17 cellular contexts compared by ENCODE assay signal in the genomic region with DNA sequence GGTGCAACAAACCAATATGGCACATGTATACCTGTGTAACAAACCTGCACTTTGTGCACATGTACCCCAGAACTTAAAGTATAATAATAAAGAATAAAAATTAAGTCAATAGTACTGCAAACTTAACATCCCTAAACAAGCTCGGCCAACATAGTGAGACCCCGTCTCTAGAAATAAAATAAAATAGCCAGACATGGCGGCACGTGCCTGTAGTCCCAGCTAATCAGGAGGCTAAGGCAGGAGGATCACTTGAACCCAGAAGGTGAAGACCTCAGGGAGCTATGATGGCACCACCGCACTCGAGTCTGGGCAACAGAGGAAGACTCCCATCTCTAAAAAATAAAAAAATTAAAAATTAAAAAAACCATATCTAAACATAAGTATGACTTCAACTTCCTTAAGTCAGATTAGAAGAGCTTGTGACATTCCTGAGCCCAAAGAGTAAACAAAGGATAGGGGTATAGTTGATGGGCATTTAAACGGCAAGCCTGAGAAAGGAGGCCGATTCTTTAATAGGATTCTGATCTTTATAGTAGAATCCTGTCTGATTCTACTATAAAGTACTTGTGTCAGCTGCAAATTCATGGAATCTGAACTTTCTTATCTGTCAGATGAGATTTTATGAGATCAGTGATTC. TPM values are rescaled to one million over a fixed set of nuclear protein-coding genes. Genes with fewer than 3 reads are reported as not detected.
A peak's percentile ranks its signal among the peaks of the same experiment; 100 is the strongest.
DNase-seq lines count a peak whose midpoint lies in the region; ATAC-seq, FAIRE-seq and TF ChIP-seq lines count a peak whose summit lies in the region.
"Had no signal": no experiment of that assay in that cellular context is flagged by ENCODE, and none has a peak within 500 bp of the region (broad histone marks: within the 10 kb centered on the region; RNA-seq: fewer than 3 reads in every experiment).

No MANE protein-coding gene starts in this region.

- H3K36me3 ChIP-seq in HAP-1 (replicated peaks) (no peaks in the 10 kb centered on the region), K562 (ENCODE audit: control insufficient read depth, insufficient read depth, low read length) (no peaks in the 10 kb centered on the region), mesodermal cell (ENCODE audit: control insufficient read depth, insufficient read depth, low read length) (no peaks in the 10 kb centered on the region), thoracic aorta (no peaks in the 10 kb centered on the region)

- no peaks in the 10 kb centered on the region for H3K9me1 ChIP-seq in K562 (ENCODE audit: control insufficient read depth, insufficient read depth, low read length)

- CTCF ChIA-PET in K562 (lab: Yijun Ruan, JAX; ENCODE audit: low intra/inter-chr PET ratio) = no interaction called here

- H3K27me3 ChIP-seq in HAP-1 (ENCODE audit: low read depth) (no peaks in the 10 kb centered on the region), K562 (ENCODE audit: control insufficient read depth in 2 of 2, insufficient read depth in 2 of 2, low read length in 2 of 2) (no peaks in the 10 kb centered on the region), thoracic aorta (replicated peaks; ENCODE audit: insufficient read depth) (no peaks in the 10 kb centered on the region)

- peak overlapping the region; percentile 21 for H3K4me3 ChIP-seq in HAP-1
- H3K4me3 ChIP-seq in K562 = peak overlapping the region; percentile 45
- H3K4me3 ChIP-seq in mesodermal cell (ENCODE audit: extremely low read depth, insufficient read depth, low read length, poor library complexity, severe bottlenecking) = peak overlapping the region; percentile 31
- H3K4me3 ChIP-seq in thoracic aorta = peak overlapping the region; percentile 57
- H3K4me3 ChIP-seq: GM12878, SK-N-MC had no signal

- in situ Hi-C loops in HAP-1 (cut with MboI; ENCODE audit: low sequenced_read_pairs) (no loop called here), K562 (cut with MboI) (no loop called here)

- POLR2A ChIA-PET in K562 (lab: Yijun Ruan, JAX) = interaction anchor here (1.9 kb wide), 1 partner anchor 13 kb away, joined by 5 read pairs; no protein-coding TSS in a partner anchor

- DNase-seq in HAP-1 (ENCODE audit: low spot score in 2 of 2) = no peak
- DNase-seq in K562 (ENCODE audit: extremely low read depth in 1 of 4, low spot score in 3 of 4) = no peak
- no peak for DNase-seq in thoracic aorta (ENCODE audit: low spot score)
- no peak for DNase-seq in NOMO-1 (lab: John Stamatoyannopoulos, UW; ENCODE audit: unreplicated experiment in 2 of 2)
- no peak for DNase-seq in activated effector memory CD4-positive, alpha-beta T cell treated with anti-CD3 and anti-CD28 coated beads, Interleukin-2, amount 50 U/mL, for 16 hours
- DNase-seq: activated gamma-delta T cell treated with Interleukin-2 at 50 U/mL for 16 hours, endodermal cell, NCI-H146, NCI-H2171 treated with DMSO at 0.1 percent for 48 hours, NCI-H524 treated with DMSO at 0.1 percent for 48 hours had no signal

- no peak for TF ChIP-seq EP300 in K562 (IDR thresholded peaks at IDR 0.05; ENCODE audit: low read length)

- 1% methylated on average over 8 of the region's 8 CpGs for WGBS in K562 (ENCODE audit: insufficient coverage, low coverage, missing lambda C conversion rate)
- 81 to 100% methylated on average over 4 of the region's 8 CpGs for WGBS in mesodermal cell (ENCODE audit: insufficient coverage in 2 of 2), 2 experiments

- peaks cover 55% of the 10 kb centered on the region for H3K79me2 ChIP-seq in K562 (ENCODE audit: control insufficient read depth, insufficient read depth, low read length)

- no peak for FAIRE-seq in K562 (lab: Jason Lieb, UNC)
- FAIRE-seq: colon, GM12878 had no signal

- no TSS peak for BruUV-seq in K562 (replicated peaks; lab: Mats Ljungman, UMichigan)

- H3K4me1 ChIP-seq in HAP-1 (peaks cover 19% of the 10 kb centered on the region), K562 (replicated peaks in 1 of 2; ENCODE audit: control insufficient read depth in 2 of 2, insufficient read depth in 2 of 2, low read length in 2 of 2) (peaks cover 0 to 7% of the 10 kb centered on the region in 2 experiments; a peak in 3 of 5 replicates), mesodermal cell (ENCODE audit: control insufficient read depth, insufficient read depth, low read length, poor library complexity, severe bottlenecking) (peaks cover 8% of the 10 kb centered on the region), thoracic aorta (ENCODE audit: control insufficient read depth in 1 of 2, low read depth in 2 of 2) (no peaks in the 10 kb centered on the region)

- ATAC-seq in K562 (no peak; the same call in 2 of the 3 replicates), thoracic aorta (ENCODE audit: insufficient number of reproducible peaks, low FRiP score, low read depth) (no peak), HG03095 (IDR thresholded peaks at IDR 0.05; ENCODE audit: unreplicated experiment) (no peak)
- ATAC-seq: GM12878 had no signal

- H3K9ac ChIP-seq in K562 (ENCODE audit: insufficient read depth in 1 of 2, low read depth in 2 of 2, low read length in 2 of 2) = peak overlapping the region; percentile 84 to 94; a peak in 3 of 4 replicates

- TF ChIP-seq RAD21 in K562 (CRISPR knock-in tag; conservative IDR thresholded peaks at IDR 0.05 in 1 of 2, IDR thresholded peaks at IDR 0.05 in 1 of 2) = no peak

- TF ChIP-seq CTCF in K562 (IDR thresholded peaks at IDR 0.05 in 2 of 3, conservative IDR thresholded peaks at IDR 0.05 in 1 of 3; ENCODE audit: insufficient read depth in 2 of 3, low read depth in 1 of 3, low read length in 3 of 3) (no peak), thoracic aorta (IDR thresholded peaks at IDR 0.05) (no peak)

- H3K27ac ChIP-seq in K562 (ENCODE audit: extremely low read depth, low read depth, low read length) (peak overlapping the region; percentile 95), mesodermal cell (ENCODE audit: low read depth, low read length, severe bottlenecking) (no peak overlapping the region), thoracic aorta (no peak overlapping the region)
- H3K27ac ChIP-seq: SK-N-MC, VCaP had no signal

- H2AFZ ChIP-seq in K562 (ENCODE audit: low read depth, low read length) = peak overlapping the region; percentile 88; the same call in 1 of the 2 replicates

- H4K20me1 ChIP-seq in K562 (replicated peaks; ENCODE audit: control insufficient read depth, insufficient read depth, low read length) = no peaks in the 10 kb centered on the region

- intact Hi-C loops in K562 (cut with micrococcal nuclease) = loop anchor here (2.0 to 5.0 kb wide), 2 partner anchors 41 to 187 kb away; partner anchors contain the start of gene CUL3

- H3K9me3 ChIP-seq in HAP-1 = no peaks in the 10 kb centered on the region
- H3K9me3 ChIP-seq in K562 (replicated peaks; ENCODE audit: control insufficient read depth, insufficient read depth, low read depth, low read length) = no peaks in the 10 kb centered on the region
- H3K9me3 ChIP-seq in mesodermal cell (ENCODE audit: control insufficient read depth, low read length) = peaks cover 2% of the 10 kb centered on the region
- H3K9me3 ChIP-seq in thoracic aorta = no peaks in the 10 kb centered on the region

- no peak for TF ChIP-seq POLR2A in K562 (conservative IDR thresholded peaks at IDR 0.05)

- H3K4me2 ChIP-seq in K562 (ENCODE audit: insufficient read depth, low read length) = peak overlapping the region; percentile 91

TF ChIP-seq in K562, 482 proteins besides CTCF, POLR2A, EP300 and RAD21 (continues in another document):
- TF ChIP-seq ZEB2 (IDR thresholded peaks at IDR 0.05) (no peak), ZBED1 (IDR thresholded peaks at IDR 0.05) (no peak), YY1 (IDR thresholded peaks at IDR 0.05; ENCODE audit: borderline replicate concordance in 1 of 3, control insufficient read depth in 1 of 3, extremely low read depth in 1 of 3, insufficient read depth in 3 of 3, insufficient read length in 1 of 3, insufficient replicate concordance in 2 of 3, low read depth in 1 of 3, low read length in 2 of 3) (peak in 1 of 3 experiments; percentile 50), BHLHE40 (IDR thresholded peaks at IDR 0.05; ENCODE audit: low read length) (peak; percentile 62), ATF6 (CRISPR knock-in tag; IDR thresholded peaks at IDR 0.05) (no peak), MED1 (CRISPR knock-in tag; IDR thresholded peaks at IDR 0.05; ENCODE audit: borderline replicate concordance) (no peak)

RNA-seq across cellular contexts. Expression of gene FAM124B, which starts 1.6 kb away (rescaled TPM):
- 10.6 and 11.9 TPM in 2 replicates for total RNA-seq in K562 (2011; cell fraction: chromatin; rRNA removed; ENCODE audit: low replicate concordance)
- total RNA-seq in K562 (2011; cell fraction: nucleolus; rRNA removed) = 10.7 and 12.1 TPM in 2 replicates
- 12.3 and 12.6 TPM in 2 replicates for total RNA-seq in K562 (2011; cell fraction: nucleoplasm; rRNA removed)
- 8.6 and 10.4 TPM in 2 replicates for total RNA-seq in K562 (2014; rRNA removed)
- total RNA-seq in K562 (2014; rRNA removed; fragmentation: Illumina TruSeq; extraction: Trizol) = 8.6 and 9.7 TPM in 2 replicates
- 6.2 and 7.1 TPM in 2 replicates for total RNA-seq in K562 (2015; rRNA removed; fragmentation: Illumina TruSeq; extraction: Trizol)
- total RNA-seq in K562 (2021) = 7.4 and 7.6 TPM in 2 replicates
- 5.2 and 9.3 TPM in 2 replicates for polyA plus RNA-seq in K562 (2011; rRNA removed)
- polyA plus RNA-seq in K562 (2011; cell fraction: cytosol; rRNA removed) = 5.4 and 7.5 TPM in 2 replicates
- polyA plus RNA-seq in K562 (2011; cell fraction: nucleus; rRNA removed) = 3.3 and 4.7 TPM in 2 replicates
- polyA plus RNA-seq in K562 (2012) = 5.3 and 6.4 TPM in 2 replicates
- polyA plus RNA-seq in K562 (2014; fragmentation: Illumina TruSeq; extraction: Trizol) = 9.1 and 10.1 TPM in 2 replicates
- polyA plus RNA-seq in K562 (2014; fragmentation: Nextera tagmentation; extraction: Ambion mirVana) = 10 to 100 TPM; 15.5 to 21.4 TPM
- 7.4 and 8.4 TPM in 2 replicates for polyA plus RNA-seq in K562 (2014; rRNA removed)
- 7.5 and 9.6 TPM in 2 replicates for polyA minus RNA-seq in K562 (2011; rRNA and poly(A)+ RNA removed)
- 2.9 and 6.8 TPM in 2 replicates for polyA minus RNA-seq in K562 (2011; cell fraction: cytosol; rRNA and poly(A)+ RNA removed)
- 7.9 and 9.6 TPM in 2 replicates for polyA minus RNA-seq in K562 (2011; cell fraction: nucleus; rRNA and poly(A)+ RNA removed)
- polyA plus RNA-seq in mesodermal cell (2013, experiment 1 of 2) = 20.1 TPM
- polyA plus RNA-seq in mesodermal cell (2013, experiment 2 of 2) = 12.4 TPM
- total RNA-seq in thoracic aorta = 1 to 10 TPM; 1.1 to 4.0 TPM
- total RNA-seq: GM12878, RPMI7951 had no signal
- polyA plus RNA-seq: GM12878 had no signal
